In the genomic region with DNA sequence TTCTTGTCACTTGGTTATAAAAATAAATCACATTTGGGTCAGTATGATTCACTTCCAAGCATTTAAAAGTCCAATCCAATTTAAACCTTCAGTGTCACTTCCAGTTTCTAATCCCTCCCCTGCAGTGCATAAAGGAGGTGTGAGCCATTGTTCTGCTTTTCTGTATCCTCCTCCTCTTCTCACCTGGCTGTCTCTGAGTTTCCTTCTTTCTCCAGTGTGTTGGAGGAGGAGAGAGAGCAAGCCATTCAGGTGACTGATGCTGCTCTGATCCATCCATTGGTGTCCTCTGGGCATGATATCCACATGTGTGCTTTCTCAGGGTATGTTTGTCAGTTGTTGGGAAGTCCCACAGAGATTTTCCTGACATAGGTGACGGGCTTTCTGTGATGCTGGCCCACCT, we compare ENCODE assay signal across 8 cellular contexts. TPM values are rescaled to one million over a fixed set of nuclear protein-coding genes. Genes with fewer than 3 reads are reported as not detected.
DNase-seq lines count a peak whose midpoint lies in the region; ATAC-seq, FAIRE-seq and TF ChIP-seq lines count a peak whose summit lies in the region.
"Had no signal": no experiment of that assay in that cellular context is flagged by ENCODE, and none has a peak within 500 bp of the region (broad histone marks: within the 10 kb centered on the region; RNA-seq: fewer than 3 reads in every experiment).

No MANE protein-coding gene starts in this region.

- WGBS in sigmoid colon, 2 donors, result 85 to 89% methylated on average over 1 of the region's 1 CpG

- TF ChIP-seq CTCF in epithelial cell of esophagus (IDR thresholded peaks at IDR 0.05; ENCODE audit: insufficient read depth, low read depth, low read length, missing control alignments), result no peak
- TF ChIP-seq CTCF in sigmoid colon (IDR thresholded peaks at IDR 0.05), result no peak

- FAIRE-seq in HTR-8/SVneo (lab: Jason Lieb, UNC), result no peak

- peak; percentile 54 for DNase-seq in NOMO-1 treated with DMSO at 0.1 percent for 48 hours (lab: John Stamatoyannopoulos, UW; ENCODE audit: unreplicated experiment)
- DNase-seq in epithelial cell of esophagus (ENCODE audit: low read depth), result peak; percentile 32
- DNase-seq in sigmoid colon, result no peak
- DNase-seq in HTR-8/SVneo (ENCODE audit: insufficient read length, low spot score), result no peak
- no peak for DNase-seq in NCI-H2107 (lab: John Stamatoyannopoulos, UW)
- DNase-seq in NCI-H1930 (lab: John Stamatoyannopoulos, UW), result no peak

- no peak for ATAC-seq in GM18505 (IDR thresholded peaks at IDR 0.05; ENCODE audit: unreplicated experiment)

- peak overlapping the region; percentile 82 for H3K4me3 ChIP-seq in epithelial cell of esophagus (ENCODE audit: low read length)
- no peak overlapping the region for H3K4me3 ChIP-seq in sigmoid colon

- intact Hi-C loops in sigmoid colon (cut with DNase I), result loop anchor here (5.0 kb wide), 4 partner anchors 36 to 544 kb away; partner anchors contain the start of genes ITM2B, MED4 and SUCLA2

- no peak for TF ChIP-seq EP300 in sigmoid colon (IDR thresholded peaks at IDR 0.05)

- H3K9me3 ChIP-seq in sigmoid colon, result no peaks in the 10 kb centered on the region

- H3K36me3 ChIP-seq in sigmoid colon, result peaks cover 0 to 16% (median 5%) of the 10 kb centered on the region in 4 donors
- H3K36me3 ChIP-seq: cardiac muscle cell had no signal

- H3K4me1 ChIP-seq in sigmoid colon, result peaks cover 0 to 14% (median 14%) of the 10 kb centered on the region in 4 donors

- H3K27ac ChIP-seq in sigmoid colon, result peak overlapping the region; percentile 91 to 97 (median 96)

- TF ChIP-seq POLR2A in GM18505 (IDR thresholded peaks at IDR 0.05; ENCODE audit: borderline replicate concordance, extremely low read depth, insufficient read depth, insufficient read length) (peak; percentile 21), sigmoid colon (IDR thresholded peaks at IDR 0.05) (no peak)

- H3K27me3 ChIP-seq in sigmoid colon, result no peaks in the 10 kb centered on the region
- H3K27me3 ChIP-seq: cardiac muscle cell had no signal

RNA-seq across cellular contexts. Expression of gene NUDT15, which starts 1.2 kb away (rescaled TPM):
- 1 to 10 TPM; 6.6 to 8.9 (median 7.8) TPM for total RNA-seq in sigmoid colon
- 10 to 100 TPM; 23.0 to 53.4 (median 40.2) TPM for polyA plus RNA-seq in sigmoid colon

RNA-seq across cellular contexts. Expression of gene SUCLA2, which starts 37.7 kb away (rescaled TPM):
- total RNA-seq in sigmoid colon, result 10 to 100 TPM; 34.9 to 62.1 (median 44.2) TPM
- polyA plus RNA-seq in sigmoid colon, result 100 to 1,000 TPM in 1 of 3 donors, 10 to 100 TPM in 2; 43.2 to 102 (median 45.2) TPM

RNA-seq across cellular contexts. Expression of gene MED4, which starts 56.1 kb away (rescaled TPM):
- 10 to 100 TPM; 38.5 to 63.5 (median 43.5) TPM for total RNA-seq in sigmoid colon
- polyA plus RNA-seq in sigmoid colon, result 10 to 100 TPM; 49.9 to 76.9 (median 61.5) TPM

Comparison
In these comparisons a context has a peak if more than half of its experiments do, and no peak if none do; other contexts are left out.
1. DNase-seq: peak in NOMO-1 treated with DMSO at 0.1 percent for 48 hours (single experiment) and epithelial cell of esophagus (single experiment); none in sigmoid colon (single experiment), HTR-8/SVneo (single experiment), NCI-H2107 (single experiment) and NCI-H1930 (0 of 2).